Comparison of ENCODE assay signal across 7 cellular contexts in the genomic region with DNA sequence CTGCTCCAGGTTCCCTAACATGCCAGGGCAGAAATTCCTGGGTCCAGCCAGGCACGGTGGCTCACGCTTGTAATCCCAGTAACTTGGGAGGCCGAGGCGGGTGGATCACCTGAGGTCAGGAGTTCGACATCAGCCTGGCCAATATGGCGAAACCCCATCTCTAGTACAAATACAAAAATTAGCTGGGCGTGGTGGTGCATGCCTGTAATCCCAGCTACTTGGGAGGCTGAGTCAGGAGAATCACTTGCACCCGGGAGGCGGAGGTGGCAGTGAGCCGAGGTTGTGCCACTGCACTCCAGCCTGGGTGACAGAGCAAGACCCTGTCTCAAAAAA. TPM values are rescaled to one million over a fixed set of nuclear protein-coding genes. Genes with fewer than 3 reads are reported as not detected.
DNase-seq lines count a peak whose midpoint lies in the region; ATAC-seq and TF ChIP-seq lines count a peak whose summit lies in the region.
"Not testable (repeated sequence)": the region's sequence is repeated elsewhere in the genome, so short reads cannot be mapped to it uniquely, and the experiment has no call there.

No MANE protein-coding gene starts in this region.

- not testable (repeated sequence) for H3K9me3 ChIP-seq in SK-N-SH; lung (ENCODE audit: control insufficient read depth in 2 of 2, insufficient read depth in 1 of 2, low read length in 1 of 2); psoas muscle; suprapubic skin

- H3K36me3 Mint-ChIP-seq in HFFc6 (ENCODE audit: low read depth): peaks cover 45% of the 10 kb centered on the region
- not testable (repeated sequence) for H3K36me3 Mint-ChIP-seq in chondrocyte (ENCODE audit: low read depth)

- H3K9me3 Mint-ChIP-seq in HFFc6; chondrocyte (ENCODE audit: low read depth): not testable (repeated sequence)

- H3K27ac ChIP-seq in SK-N-SH (ENCODE audit: low read depth in 2 of 2, low read length in 1 of 2) (peak overlapping the region; percentile 77 to 100), lung (ENCODE audit: low read depth in 1 of 2, low read length in 1 of 2) (peak overlapping the region; percentile 94 to 97), psoas muscle (peak overlapping the region; percentile 92), suprapubic skin (peak overlapping the region; percentile 68)

- not testable (repeated sequence) for TF ChIP-seq EP300 in SK-N-SH (IDR thresholded peaks at IDR 0.05; ENCODE audit: borderline replicate concordance in 1 of 2, low read depth in 1 of 2, low read length in 1 of 2); suprapubic skin (IDR thresholded peaks at IDR 0.05)

- ATAC-seq in Right ventricle myocardium inferior; lung (ENCODE audit: insufficient read depth, low FRiP score); psoas muscle: not testable (repeated sequence)

- CTCF ChIA-PET in SK-N-SH (lab: Yijun Ruan, JAX): interaction anchor here (0.9 to 9.0 kb wide), 10 partner anchors 8 to 505 kb away, joined by 3 to 61 read pairs (median 4); partner anchors contain the start of genes COL1A1 and DLX3

- H3K27me3 Mint-ChIP-seq in HFFc6 (ENCODE audit: insufficient read depth); chondrocyte (ENCODE audit: low read depth): not testable (repeated sequence)

- peak overlapping the region; percentile 98 for H3K9ac ChIP-seq in SK-N-SH

- not testable (repeated sequence) for TF ChIP-seq POLR2A in suprapubic skin (IDR thresholded peaks at IDR 0.05)

- peak overlapping the region; percentile 96 for H3K4me2 ChIP-seq in SK-N-SH

- peaks cover 94% of the 10 kb centered on the region for H3F3A ChIP-seq in SK-N-SH (replicated peaks; ENCODE audit: insufficient read depth)

- not testable (repeated sequence) for TF ChIP-seq CTCF in HFFc6 (IDR thresholded peaks at IDR 0.05); SK-N-SH (IDR thresholded peaks at IDR 0.05); chondrocyte (IDR thresholded peaks at IDR 0.05); lung (IDR thresholded peaks at IDR 0.05; ENCODE audit: control extremely low read depth, extremely low read depth); psoas muscle (IDR thresholded peaks at IDR 0.05); suprapubic skin (IDR thresholded peaks at IDR 0.05)

- H3K4me3 ChIP-seq in SK-N-SH (ENCODE audit: low read depth in 2 of 2, low read length in 1 of 2) (peak overlapping the region in 1 of 2 experiments; percentile 91; a peak in 3 of 4 replicates), psoas muscle (peak overlapping the region; percentile 35), suprapubic skin (peak overlapping the region; percentile 25)
- H3K4me3 ChIP-seq in lung: not testable (repeated sequence)

- peaks cover 0 to 48% of the 10 kb centered on the region in 2 experiments for H3K36me3 ChIP-seq in SK-N-SH (replicated peaks in 1 of 2; ENCODE audit: control insufficient read depth in 1 of 2, insufficient read depth in 2 of 2, low read length in 1 of 2)
- not testable (repeated sequence) for H3K36me3 ChIP-seq in lung (ENCODE audit: control insufficient read depth in 2 of 2, insufficient read depth in 2 of 2, low read length in 2 of 2); psoas muscle (ENCODE audit: insufficient read depth in 1 of 2, low read depth in 1 of 2); suprapubic skin

- H3K4me1 Mint-ChIP-seq in HFFc6 (ENCODE audit: low read depth) (peaks cover 95% of the 10 kb centered on the region), chondrocyte (ENCODE audit: low read depth) (peaks cover 97% of the 10 kb centered on the region)

- not testable (repeated sequence) for H4K20me1 ChIP-seq in SK-N-SH (ENCODE audit: insufficient read depth)

- not testable (repeated sequence) for H3K9me2 ChIP-seq in SK-N-SH

- WGBS in SK-N-SH (ENCODE audit: low lambda C conversion rate): 77% methylated on average over 10 of the region's 10 CpGs
- WGBS in lung, 2 donors: 73 to 86% methylated on average over 10 of the region's 10 CpGs
- WGBS in psoas muscle, 3 donors: 48 to 58% (median 58%) methylated on average over 10 of the region's 10 CpGs
- 46% methylated on average over 6 of the region's 10 CpGs for WGBS in suprapubic skin

- POLR2A ChIA-PET in SK-N-SH (lab: Yijun Ruan, JAX): not testable (repeated sequence)

- H2AFZ ChIP-seq in SK-N-SH (ENCODE audit: low read depth): not testable (repeated sequence)

- not testable (repeated sequence) for TF ChIP-seq RAD21 in SK-N-SH (IDR thresholded peaks at IDR 0.05; ENCODE audit: low read length)

- not testable (repeated sequence) for H3K27me3 ChIP-seq in SK-N-SH (ENCODE audit: insufficient read depth); lung (ENCODE audit: control insufficient read depth, insufficient read depth); psoas muscle (ENCODE audit: insufficient read depth in 3 of 3, low read length in 2 of 3); suprapubic skin

- peaks cover 95% of the 10 kb centered on the region for H3K79me2 ChIP-seq in SK-N-SH (ENCODE audit: insufficient read depth)

- H3K4me1 ChIP-seq in SK-N-SH (ENCODE audit: control insufficient read depth in 1 of 2, insufficient read depth in 2 of 2, low read depth in 1 of 2, low read length in 1 of 2) (peaks cover 64 to 70% of the 10 kb centered on the region in 2 experiments), lung (ENCODE audit: control insufficient read depth in 2 of 2, insufficient read depth in 2 of 2, low read length in 2 of 2) (peaks cover 27 to 55% of the 10 kb centered on the region in 2 donors), psoas muscle (peaks cover 94% of the 10 kb centered on the region), suprapubic skin (peaks cover 89% of the 10 kb centered on the region)

- DNase-seq in HFFc6; SK-N-SH; chondrocyte (ENCODE audit: low spot score); lung (ENCODE audit: low spot score); psoas muscle; suprapubic skin (ENCODE audit: low spot score in 2 of 2): not testable (repeated sequence)
- DNase-seq in Right ventricle myocardium inferior (ENCODE audit: missing footprints): peak; percentile 61

- H3K27ac Mint-ChIP-seq in HFFc6 (peak overlapping the region; percentile 99), chondrocyte (ENCODE audit: unreplicated experiment) (peak overlapping the region; percentile 98)

- intact Hi-C loops in Right ventricle myocardium inferior (cut with DNase I): loop anchor here (2.0 kb wide), 1 partner anchor 33 kb away; the partner anchor contains the start of gene PDK2
- intact Hi-C loops in psoas muscle (cut with DNase I): not testable (repeated sequence)

- peak overlapping the region; percentile 95 for H3K4me3 Mint-ChIP-seq in HFFc6
- peak overlapping the region; percentile 82 for H3K4me3 Mint-ChIP-seq in chondrocyte (ENCODE audit: unreplicated experiment)

RNA-seq across cellular contexts. Expression of gene ITGA3, which starts 5.8 kb away (rescaled TPM):
- 100 to 1,000 TPM; 272 to 319 (median 288) TPM for total RNA-seq in HFFc6 (2021; fragmentation: NEBNext Ultra II Directional; extraction: Animal tissue kit (Norgen Biotek cat#: 25700))
- polyA plus RNA-seq in SK-N-SH (2012; rRNA removed) (543 and 766 TPM in 2 replicates), lung (100 to 1,000 TPM in 1 of 2 donors, 10 to 100 TPM in 1; 83.9 to 123 TPM), psoas muscle (10 to 100 TPM in 1 of 3 donors, 1 to 10 TPM in 2; 4.9 to 21.5 (median 5.6) TPM)
- 239 and 423 TPM in 2 replicates for polyA plus RNA-seq in SK-N-SH (2012; cell fraction: cytosol; rRNA removed)
- 1,445 and 1,576 TPM in 2 replicates for polyA plus RNA-seq in SK-N-SH (2012; cell fraction: nucleus; rRNA removed)
- total RNA-seq in chondrocyte (85.8 to 236 TPM (median 216 TPM) in 3 replicates), Right ventricle myocardium inferior (16.4 TPM), lung (100 to 1,000 TPM; 142 to 204 TPM), psoas muscle (10 to 100 TPM in 3 of 4 donors, 1 to 10 TPM in 1; 7.8 to 21.9 (median 15.0) TPM), suprapubic skin (100 to 1,000 TPM in 3 of 4 donors, 10 to 100 TPM in 1; 85.9 to 229 (median 198) TPM)

RNA-seq across cellular contexts. Expression of gene PDK2, which starts 33.5 kb away (rescaled TPM):
- 10 to 100 TPM; 26.6 to 35.6 (median 29.6) TPM for total RNA-seq in HFFc6 (2021; fragmentation: NEBNext Ultra II Directional; extraction: Animal tissue kit (Norgen Biotek cat#: 25700))
- polyA plus RNA-seq in SK-N-SH (2012; rRNA removed): 96.1 and 124 TPM in 2 replicates
- 41.5 and 62.1 TPM in 2 replicates for polyA plus RNA-seq in SK-N-SH (2012; cell fraction: cytosol; rRNA removed)
- 123 and 147 TPM in 2 replicates for polyA plus RNA-seq in SK-N-SH (2012; cell fraction: nucleus; rRNA removed)
- 28.9 to 38.0 TPM (median 31.1 TPM) in 3 replicates for total RNA-seq in chondrocyte
- total RNA-seq in Right ventricle myocardium inferior: 260 TPM
- total RNA-seq in lung: 10 to 100 TPM; 23.2 to 27.8 TPM
- 10 to 100 TPM in 1 of 2 donors, 1 to 10 TPM in 1; 10.0 to 15.7 TPM for polyA plus RNA-seq in lung
- total RNA-seq in psoas muscle: 100 to 1,000 TPM in 2 of 4 donors, 10 to 100 TPM in 2; 79.3 to 213 (median 110) TPM
- 10 to 100 TPM; 50.3 to 99.4 (median 55.2) TPM for polyA plus RNA-seq in psoas muscle
- 100 to 1,000 TPM in 2 of 4 donors, 10 to 100 TPM in 2; 33.2 to 114 (median 69.6) TPM for total RNA-seq in suprapubic skin
